Comparison of ENCODE assay signal across 1 cellular context in genomic region chr4:105140684-105141490, GRCh38.
TF ChIP-seq lines count a peak whose summit lies in the region.

No MANE protein-coding gene starts in this region.

TF ChIP-seq in K562, 482 proteins besides CTCF, POLR2A, EP300 and RAD21 (continued from another document):
- TF ChIP-seq PBX2 (CRISPR knock-in tag; IDR thresholded peaks at IDR 0.05; ENCODE audit: low read depth) (no peak), PBX2 (tag; conservative IDR thresholded peaks at IDR 0.05; ENCODE audit: low read depth) (peak; percentile 74), ZBTB49 (CRISPR knock-in tag; IDR thresholded peaks at IDR 0.05; ENCODE audit: borderline replicate concordance) (no peak), NR2C2 (CRISPR knock-in tag; IDR thresholded peaks at IDR 0.05) (no peak), NR2C2 (tag; IDR thresholded peaks at IDR 0.05) (peak; percentile 71), SMC3 (conservative IDR thresholded peaks at IDR 0.05; ENCODE audit: insufficient read depth, low read depth, low read length) (peak; percentile 63), STAT5A (IDR thresholded peaks at IDR 0.05; ENCODE audit: borderline replicate concordance, low read length) (no peak), PKNOX1 (IDR thresholded peaks at IDR 0.05) (peak; percentile 57), ESRRA (IDR thresholded peaks at IDR 0.05; ENCODE audit: borderline replicate concordance, low read depth) (peak; percentile 72), ZBTB33 (CRISPR knock-in tag; IDR thresholded peaks at IDR 0.05) (peak; percentile 67; the same call in 1 of the 2 replicates), DEAF1 (CRISPR knock-in tag; IDR thresholded peaks at IDR 0.05) (peak; percentile 31; the same call in 1 of the 2 replicates), KDM1A (IDR thresholded peaks at IDR 0.05) (peak; percentile 27 to 40; a peak in 1 of 4 replicates), DACH1 (IDR thresholded peaks at IDR 0.05; ENCODE audit: partially characterized antibody) (peak; percentile 16)
